ENCODE assay signal across 19 cellular contexts in genomic region chr2:214747992-214748391, GRCh38.
DNase-seq lines count a peak whose midpoint lies in the region; ATAC-seq and TF ChIP-seq lines count a peak whose summit lies in the region.
"Had no signal": no experiment of that assay in that cellular context is flagged by ENCODE, and none has a peak within 500 bp of the region (broad histone marks: within the 10 kb centered on the region; RNA-seq: fewer than 3 reads in every experiment).

No MANE protein-coding gene starts in this region.

- peaks cover 5% of the 10 kb centered on the region for H3K4me1 Mint-ChIP-seq in T-helper 2 cell treated with Interferon-gamma antibody and Interleukin-4, amounts not matched to agents 5 μg/mL and 100 μg/mL, for 36 hours (ENCODE audit: low read depth)

- H3K79me2 ChIP-seq in MM.1S (ENCODE audit: low read length) = peaks cover 55% of the 10 kb centered on the region

- no peaks in the 10 kb centered on the region for H4K20me1 ChIP-seq in MM.1S (ENCODE audit: insufficient read depth, low read length)

- TF ChIP-seq CTCF in MM.1S (IDR thresholded peaks at IDR 0.05; ENCODE audit: low read length) = no peak

- peak overlapping the region; percentile 16; the same call in 1 of the 2 replicates for H3K9ac ChIP-seq in MM.1S (ENCODE audit: low read length)

- peak; percentile 61 for ATAC-seq in GM18502 (IDR thresholded peaks at IDR 0.05; ENCODE audit: poor library complexity, unreplicated experiment)
- peak; percentile 45 for ATAC-seq in GM19467 (IDR thresholded peaks at IDR 0.05; ENCODE audit: unreplicated experiment)
- peak; percentile 34 for ATAC-seq in HG03045 (IDR thresholded peaks at IDR 0.05; ENCODE audit: unreplicated experiment)
- ATAC-seq in HG03139 (IDR thresholded peaks at IDR 0.05; ENCODE audit: unreplicated experiment) = no peak
- ATAC-seq: foreskin keratinocyte, sciatic nerve had no signal

- H3K9me3 Mint-ChIP-seq in T-helper 2 cell treated with Interferon-gamma antibody and Interleukin-4, amounts not matched to agents 5 μg/mL and 100 μg/mL, for 36 hours = no peaks in the 10 kb centered on the region

- no peak overlapping the region for H3K4me3 ChIP-seq in MM.1S (ENCODE audit: low read length)
- H3K4me3 ChIP-seq: ascending aorta, Peyer's patch, tibial nerve had no signal

- no peaks in the 10 kb centered on the region for H3K9me3 ChIP-seq in MM.1S (replicated peaks; ENCODE audit: insufficient read depth, low read length)
- H3K9me3 ChIP-seq: ascending aorta, Peyer's patch, tibial nerve had no signal

- no peak overlapping the region for H2AFZ ChIP-seq in MM.1S (ENCODE audit: low read length)

- H3F3A ChIP-seq in MM.1S (ENCODE audit: insufficient read depth, low read length) = peaks cover 16% of the 10 kb centered on the region

- H3K27ac ChIP-seq in MM.1S (ENCODE audit: low read length) = peak overlapping the region; percentile 63; the same call in 1 of the 2 replicates
- H3K27ac ChIP-seq: foreskin keratinocyte, Peyer's patch, tibial nerve had no signal

- H3K4me2 ChIP-seq in MM.1S (ENCODE audit: low read depth, low read length) = peak overlapping the region; percentile 9; the same call in 1 of the 2 replicates

- H3K4me1 ChIP-seq in MM.1S (ENCODE audit: low read length) = peaks cover 20% of the 10 kb centered on the region
- H3K4me1 ChIP-seq: ascending aorta, foreskin keratinocyte, Peyer's patch, tibial nerve had no signal

- no peaks in the 10 kb centered on the region for H3K27me3 Mint-ChIP-seq in T-helper 2 cell treated with Interferon-gamma antibody and Interleukin-4, amounts not matched to agents 5 μg/mL and 100 μg/mL, for 36 hours (ENCODE audit: low read depth)

- H3K27me3 ChIP-seq in MM.1S (replicated peaks; ENCODE audit: insufficient read depth, low read length) = no peaks in the 10 kb centered on the region
- H3K27me3 ChIP-seq: ascending aorta, foreskin keratinocyte, Peyer's patch, tibial nerve had no signal

- DNase-seq in MM.1S (peak; percentile 64), NCI-H2196 treated with DMSO at 0.1 percent for 48 hours (lab: John Stamatoyannopoulos, UW; ENCODE audit: unreplicated experiment) (no peak), COLO829 (ENCODE audit: low spot score) (no peak)
- DNase-seq in T-helper 2 cell treated with Interferon-gamma antibody and Interleukin-4, amounts not matched to agents 5 μg/mL and 100 μg/mL, for 36 hours (ENCODE audit: low spot score) = no peak
- DNase-seq: activated CD4-positive, CD25-positive, alpha-beta regulatory T cell; activated CD8-positive, alpha-beta memory T cell treated with anti-CD3 and anti-CD28 coated beads, Interleukin-2, amount 50 U/mL, for 4 hours; foreskin keratinocyte; mammary epithelial cell; NCI-H2081; Peyer's patch; stimulated activated CD4-positive, alpha-beta T cell treated with anti-CD3 and anti-CD28 coated beads, Interleukin-4, amount 100 ng/mL, for 4 hours; SW 1271 had no signal

- peaks cover 54% of the 10 kb centered on the region for H3K36me3 Mint-ChIP-seq in T-helper 2 cell treated with Interferon-gamma antibody and Interleukin-4, amounts not matched to agents 5 μg/mL and 100 μg/mL, for 36 hours (ENCODE audit: low read depth)

- H3K36me3 ChIP-seq in MM.1S (replicated peaks; ENCODE audit: insufficient read depth, low read length) = peaks cover 14% of the 10 kb centered on the region; the same call in 1 of the 2 replicates

- H3K27ac Mint-ChIP-seq in T-helper 2 cell treated with Interferon-gamma antibody and Interleukin-4, amounts not matched to agents 5 μg/mL and 100 μg/mL, for 36 hours = no peak overlapping the region

- H3K9me2 ChIP-seq in MM.1S (replicated peaks; ENCODE audit: insufficient read depth, low read length) = no peaks in the 10 kb centered on the region

- no peak overlapping the region for H3K4me3 Mint-ChIP-seq in T-helper 2 cell treated with Interferon-gamma antibody and Interleukin-4, amounts not matched to agents 5 μg/mL and 100 μg/mL, for 36 hours
